9 cellular contexts compared by ENCODE assay signal in the genomic region with DNA sequence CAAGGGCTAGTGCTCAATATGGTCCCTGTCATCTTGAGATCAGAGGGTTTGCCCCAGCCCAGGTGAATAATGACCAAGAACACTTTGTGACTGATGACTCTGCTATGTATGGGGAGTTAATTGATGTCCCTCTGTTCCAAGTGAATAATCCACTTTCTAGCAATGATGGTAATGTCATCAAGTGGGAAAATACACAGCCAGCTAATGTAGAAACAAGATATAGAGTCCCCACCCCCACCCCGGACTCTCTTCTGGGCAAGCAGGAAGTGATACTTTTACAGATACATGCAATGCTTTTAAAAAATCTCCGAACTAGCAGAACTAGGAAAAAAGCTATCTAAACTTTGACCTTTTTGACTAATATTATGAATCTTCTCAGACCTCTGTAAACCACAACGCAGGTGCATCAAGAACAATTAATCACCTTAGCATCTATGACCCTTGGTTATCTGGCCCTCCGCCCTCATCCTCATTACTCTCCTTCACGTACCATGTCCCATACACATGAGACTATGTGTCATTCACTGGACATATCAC. TPM values are rescaled to one million over a fixed set of nuclear protein-coding genes. Genes with fewer than 3 reads are reported as not detected.
DNase-seq lines count a peak whose midpoint lies in the region; ATAC-seq and TF ChIP-seq lines count a peak whose summit lies in the region.
"Had no signal": no experiment of that assay in that cellular context is flagged by ENCODE, and none has a peak within 500 bp of the region (broad histone marks: within the 10 kb centered on the region; RNA-seq: fewer than 3 reads in every experiment).

No MANE protein-coding gene starts in this region.

- no peaks in the 10 kb centered on the region for H3K4me1 ChIP-seq in CD8-positive, alpha-beta T cell (ENCODE audit: insufficient read depth, low read length)
- no peaks in the 10 kb centered on the region for H3K4me1 ChIP-seq in tibial artery

- H3K4me3 ChIP-seq in CD8-positive, alpha-beta T cell (ENCODE audit: low read depth, low read length): no peak overlapping the region
- H3K4me3 ChIP-seq in tibial artery: no peak overlapping the region
- H3K4me3 ChIP-seq: mucosa of descending colon had no signal

- H3K27me3 ChIP-seq in CD8-positive, alpha-beta T cell (ENCODE audit: insufficient read depth, low read length): no peaks in the 10 kb centered on the region
- no peaks in the 10 kb centered on the region for H3K27me3 ChIP-seq in tibial artery

- no peaks in the 10 kb centered on the region for H3K36me3 Mint-ChIP-seq in CD8-positive, alpha-beta T cell

- DNase-seq in RPMI8226: peak; percentile 4
- DNase-seq in Right ventricle myocardium superior: no peak
- DNase-seq in CD8-positive, alpha-beta T cell: no peak
- DNase-seq in tibial artery: no peak
- DNase-seq in NCI-H2081 (lab: John Stamatoyannopoulos, UW): no peak
- DNase-seq: mucosa of descending colon had no signal

- peaks cover 2% of the 10 kb centered on the region for H3K27me3 Mint-ChIP-seq in CD8-positive, alpha-beta T cell (ENCODE audit: low read depth)

- no peak overlapping the region for H3K27ac ChIP-seq in CD8-positive, alpha-beta T cell (ENCODE audit: low read depth, low read length)
- H3K27ac ChIP-seq in tibial artery: no peak overlapping the region

- no peak overlapping the region for H3K27ac Mint-ChIP-seq in CD8-positive, alpha-beta T cell

- intact Hi-C loops in Right ventricle myocardium superior (cut with DNase I) (no loop called here), tibial artery (cut with DNase I; ENCODE audit: low total_unique reads) (no loop called here)
- intact Hi-C loops in CD8-positive, alpha-beta T cell (cut with DNase I, micrococcal nuclease): no loop called here

- H3K9me3 Mint-ChIP-seq in CD8-positive, alpha-beta T cell: no peaks in the 10 kb centered on the region

- CTCF ChIA-PET in CD8-positive, alpha-beta T cell (lab: Charles Lee): no interaction called here

- no peaks in the 10 kb centered on the region for H3K9me3 ChIP-seq in CD8-positive, alpha-beta T cell (ENCODE audit: low read length)
- no peaks in the 10 kb centered on the region for H3K9me3 ChIP-seq in tibial artery
- H3K9me3 ChIP-seq: mucosa of descending colon had no signal

- TF ChIP-seq CTCF in CD8-positive, alpha-beta T cell (IDR thresholded peaks at IDR 0.05): no peak
- no peak for TF ChIP-seq CTCF in tibial artery (IDR thresholded peaks at IDR 0.05)

- no peaks in the 10 kb centered on the region for H3K4me1 Mint-ChIP-seq in CD8-positive, alpha-beta T cell (ENCODE audit: low read depth)

- POLR2A ChIA-PET in CD8-positive, alpha-beta T cell (lab: Charles Lee): no interaction called here

- no peak overlapping the region for H3K4me3 Mint-ChIP-seq in CD8-positive, alpha-beta T cell

- peak; percentile 79 for ATAC-seq in GM18519 (IDR thresholded peaks at IDR 0.05; ENCODE audit: low FRiP score, unreplicated experiment)
- ATAC-seq in GM21515 (IDR thresholded peaks at IDR 0.05; ENCODE audit: unreplicated experiment): peak; percentile 74
- ATAC-seq in HG03097 (IDR thresholded peaks at IDR 0.05; ENCODE audit: low FRiP score, unreplicated experiment): peak; percentile 54
- no peak for ATAC-seq in Right ventricle myocardium superior (ENCODE audit: poor library complexity)
- no peak for ATAC-seq in CD8-positive, alpha-beta T cell
- ATAC-seq: mucosa of descending colon had no signal

- no peaks in the 10 kb centered on the region for H3K36me3 ChIP-seq in CD8-positive, alpha-beta T cell (ENCODE audit: insufficient read depth, low read length)
- H3K36me3 ChIP-seq in tibial artery: no peaks in the 10 kb centered on the region

RNA-seq across cellular contexts. Expression of gene CNR1, which starts 30.5 kb away (rescaled TPM):
- total RNA-seq in Right ventricle myocardium superior: 0.11 TPM
- not detected for total RNA-seq in CD8-positive, alpha-beta T cell

Comparison
In these comparisons a context has a peak if more than half of its experiments do, and no peak if none do; other contexts are left out.
1. ATAC-seq: peak in GM18519 (single experiment), GM21515 (single experiment) and HG03097 (single experiment); none in Right ventricle myocardium superior (single experiment) and CD8-positive, alpha-beta T cell (single experiment).